ENCODE assay signal across 17 cellular contexts in the genomic region with DNA sequence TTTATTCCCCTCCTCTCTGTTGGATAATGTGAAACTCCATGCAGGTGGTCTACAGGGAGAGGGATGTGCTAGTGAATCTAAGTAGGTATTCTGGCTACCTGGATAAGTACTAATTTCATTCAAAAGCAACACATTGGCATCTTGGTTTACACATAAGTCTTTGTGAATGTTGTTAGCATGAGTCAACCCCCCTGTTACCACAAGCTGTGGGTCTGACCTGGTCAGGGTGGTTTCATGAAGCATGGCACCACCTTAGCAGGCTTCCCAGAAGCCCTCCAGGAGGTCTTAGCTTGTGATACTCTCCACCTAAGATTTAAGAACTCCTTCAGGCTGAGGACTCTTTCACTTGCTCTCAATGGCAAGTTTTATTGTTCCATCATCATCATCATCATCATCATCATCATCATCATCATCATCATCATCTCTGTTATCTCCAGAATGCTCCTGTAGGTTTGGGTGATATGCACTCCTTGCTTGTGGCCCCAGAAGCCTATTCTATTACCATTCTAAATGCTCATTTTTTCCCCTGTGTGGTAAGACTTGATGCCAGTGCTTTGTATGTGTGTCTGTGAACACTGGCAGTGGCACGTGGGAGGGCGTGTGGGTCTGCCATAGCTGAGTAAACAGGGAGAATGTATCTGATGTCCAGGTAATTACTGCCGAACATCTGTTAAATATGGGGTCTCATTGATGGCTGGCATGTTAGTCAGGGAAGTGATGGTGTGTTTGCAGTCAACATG.
DNase-seq lines count a peak whose midpoint lies in the region; ATAC-seq and TF ChIP-seq lines count a peak whose summit lies in the region.
"Had no signal": no experiment of that assay in that cellular context is flagged by ENCODE, and none has a peak within 500 bp of the region (broad histone marks: within the 10 kb centered on the region; RNA-seq: fewer than 3 reads in every experiment).

No MANE protein-coding gene starts in this region.

- H3K4me3 ChIP-seq in HEK293 (ENCODE audit: low read depth, low read length): no peak overlapping the region
- no peak overlapping the region for H3K4me3 ChIP-seq in esophagus muscularis mucosa
- H3K4me3 ChIP-seq: SJSA1 had no signal

- no peak for TF ChIP-seq POLR2A in esophagus muscularis mucosa (IDR thresholded peaks at IDR 0.05; ENCODE audit: low read depth)

- H3K9me3 Mint-ChIP-seq in endothelial cell (ENCODE audit: unreplicated experiment): no peaks in the 10 kb centered on the region
- H3K9me3 Mint-ChIP-seq: CD4-positive, alpha-beta memory T cell had no signal

- no peaks in the 10 kb centered on the region for H3K36me3 Mint-ChIP-seq in endothelial cell (ENCODE audit: low read depth, unreplicated experiment)
- H3K36me3 Mint-ChIP-seq: CD4-positive, alpha-beta memory T cell had no signal

- H3K4me1 ChIP-seq in HEK293 (ENCODE audit: control insufficient read depth, insufficient read depth, low read length) (no peaks in the 10 kb centered on the region), esophagus muscularis mucosa (no peaks in the 10 kb centered on the region), foreskin keratinocyte (no peaks in the 10 kb centered on the region)
- H3K4me1 ChIP-seq: BE2C, SJSA1 had no signal

- no peak overlapping the region for H3K27ac ChIP-seq in HEK293 (ENCODE audit: extremely low read depth, low read depth, low read length)
- H3K27ac ChIP-seq in esophagus muscularis mucosa (replicated peaks in 1 of 4): no peak overlapping the region
- H3K27ac ChIP-seq in foreskin keratinocyte: no peak overlapping the region
- H3K27ac ChIP-seq: 22Rv1, SJSA1 had no signal

- H3K4me3 Mint-ChIP-seq in endothelial cell (ENCODE audit: unreplicated experiment): no peak overlapping the region
- H3K4me3 Mint-ChIP-seq: CD4-positive, alpha-beta memory T cell had no signal

- 76% methylated on average over 3 of the region's 3 CpGs for WGBS in esophagus muscularis mucosa

- TF ChIP-seq CTCF in HEK293 (tag by site-specific recombination; IDR thresholded peaks at IDR 0.05): no peak
- no peak for TF ChIP-seq CTCF in esophagus muscularis mucosa (IDR thresholded peaks at IDR 0.05)
- TF ChIP-seq CTCF in endothelial cell (IDR thresholded peaks at IDR 0.05; ENCODE audit: unreplicated experiment): no peak
- TF ChIP-seq CTCF in foreskin keratinocyte (conservative IDR thresholded peaks at IDR 0.05): no peak

- intact Hi-C loops in esophagus muscularis mucosa (cut with DNase I): no loop called here

- no peak for TF ChIP-seq EP300 in esophagus muscularis mucosa (IDR thresholded peaks at IDR 0.05)

- no peak for ATAC-seq in foreskin keratinocyte

- H3K9me3 ChIP-seq in HEK293 (ENCODE audit: control insufficient read depth, insufficient read depth, low read depth, low read length) (no peaks in the 10 kb centered on the region), esophagus muscularis mucosa (no peaks in the 10 kb centered on the region)
- H3K9me3 ChIP-seq: BE2C, SJSA1 had no signal

- POLR2A ChIA-PET in HEK293 (lab: Yijun Ruan, JAX): no interaction called here

- H3K27me3 Mint-ChIP-seq in endothelial cell (ENCODE audit: unreplicated experiment): peaks cover 2% of the 10 kb centered on the region

- no peaks in the 10 kb centered on the region for H3K27me3 ChIP-seq in esophagus muscularis mucosa
- no peaks in the 10 kb centered on the region for H3K27me3 ChIP-seq in foreskin keratinocyte
- H3K27me3 ChIP-seq: BE2C, SJSA1 had no signal

- no peak overlapping the region for H3K27ac Mint-ChIP-seq in endothelial cell (ENCODE audit: unreplicated experiment)
- H3K27ac Mint-ChIP-seq: CD4-positive, alpha-beta memory T cell had no signal

- H3K36me3 ChIP-seq in HEK293 (ENCODE audit: control insufficient read depth in 2 of 2, insufficient read depth in 1 of 2, low read length in 2 of 2) (no peaks in the 10 kb centered on the region), esophagus muscularis mucosa (no peaks in the 10 kb centered on the region)
- H3K36me3 ChIP-seq: BE2C, SJSA1 had no signal

- CTCF ChIA-PET in HEK293 (lab: Yijun Ruan, JAX): interaction anchor here (0.5 kb wide), 1 partner anchor 21 kb away, joined by 3 read pairs; no protein-coding TSS in a partner anchor

- DNase-seq in NCI-H1092 treated with DMSO at 0.1 percent for 48 hours (lab: John Stamatoyannopoulos, UW) (peak; percentile 29), NCI-H1092 (lab: John Stamatoyannopoulos, UW) (no peak), NCI-H69 (lab: John Stamatoyannopoulos, UW) (peak; percentile 92), kidney tubule cell (ENCODE audit: low spot score) (peak; percentile 60), esophagus muscularis mucosa (ENCODE audit: extremely low spot score) (no peak), endothelial cell (ENCODE audit: low spot score) (no peak), foreskin keratinocyte (no peak)
- DNase-seq: BE2C; CD4-positive, alpha-beta memory T cell; GOT3; KBM-7; NCI-H2029; NCI-H2227 treated with DMSO at 0.1 percent for 48 hours; NCI-H526 had no signal

- H3K4me1 Mint-ChIP-seq in endothelial cell (ENCODE audit: unreplicated experiment): no peaks in the 10 kb centered on the region

TF ChIP-seq in HEK293, 187 proteins besides CTCF, POLR2A, EP300 and RAD21:
- TF ChIP-seq ZNF549 (tag by site-specific recombination; IDR thresholded peaks at IDR 0.05): no peak
- TF ChIP-seq, protein P1, sequence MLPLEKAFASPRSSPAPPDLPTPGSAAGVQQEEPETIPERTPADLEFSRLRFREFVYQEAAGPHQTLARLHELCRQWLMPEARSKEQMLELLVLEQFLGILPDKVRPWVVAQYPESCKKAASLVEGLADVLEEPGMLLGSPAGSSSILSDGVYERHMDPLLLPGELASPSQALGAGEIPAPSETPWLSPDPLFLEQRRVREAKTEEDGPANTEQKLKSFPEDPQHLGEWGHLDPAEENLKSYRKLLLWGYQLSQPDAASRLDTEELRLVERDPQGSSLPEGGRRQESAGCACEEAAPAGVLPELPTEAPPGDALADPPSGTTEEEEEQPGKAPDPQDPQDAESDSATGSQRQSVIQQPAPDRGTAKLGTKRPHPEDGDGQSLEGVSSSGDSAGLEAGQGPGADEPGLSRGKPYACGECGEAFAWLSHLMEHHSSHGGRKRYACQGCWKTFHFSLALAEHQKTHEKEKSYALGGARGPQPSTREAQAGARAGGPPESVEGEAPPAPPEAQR (tag by site-specific recombination; IDR thresholded peaks at IDR 0.05): no peak
- TF ChIP-seq ZNF223 (tag by site-specific recombination; IDR thresholded peaks at IDR 0.05): no peak
- TF ChIP-seq ZNF660 (tag by site-specific recombination; IDR thresholded peaks at IDR 0.05): no peak
- no peak for TF ChIP-seq ZNF16 (tag by site-specific recombination; IDR thresholded peaks at IDR 0.05; ENCODE audit: low read depth)
- no peak for TF ChIP-seq ZNF341 (tag by site-specific recombination; IDR thresholded peaks at IDR 0.05; ENCODE audit: low read depth)
- 0 out of 2 replicates have a peak, but pooled peaks have one; percentile 17 for TF ChIP-seq EGR2 (tag by site-specific recombination; IDR thresholded peaks at IDR 0.05; ENCODE audit: low read depth)
- no peak for TF ChIP-seq OVOL3 (tag by site-specific recombination; IDR thresholded peaks at IDR 0.05)
- TF ChIP-seq ZFHX2 (tag by site-specific recombination; conservative IDR thresholded peaks at IDR 0.05): 0 out of 2 replicates have a peak, but pooled peaks have one; percentile 23
- TF ChIP-seq, protein P2, sequence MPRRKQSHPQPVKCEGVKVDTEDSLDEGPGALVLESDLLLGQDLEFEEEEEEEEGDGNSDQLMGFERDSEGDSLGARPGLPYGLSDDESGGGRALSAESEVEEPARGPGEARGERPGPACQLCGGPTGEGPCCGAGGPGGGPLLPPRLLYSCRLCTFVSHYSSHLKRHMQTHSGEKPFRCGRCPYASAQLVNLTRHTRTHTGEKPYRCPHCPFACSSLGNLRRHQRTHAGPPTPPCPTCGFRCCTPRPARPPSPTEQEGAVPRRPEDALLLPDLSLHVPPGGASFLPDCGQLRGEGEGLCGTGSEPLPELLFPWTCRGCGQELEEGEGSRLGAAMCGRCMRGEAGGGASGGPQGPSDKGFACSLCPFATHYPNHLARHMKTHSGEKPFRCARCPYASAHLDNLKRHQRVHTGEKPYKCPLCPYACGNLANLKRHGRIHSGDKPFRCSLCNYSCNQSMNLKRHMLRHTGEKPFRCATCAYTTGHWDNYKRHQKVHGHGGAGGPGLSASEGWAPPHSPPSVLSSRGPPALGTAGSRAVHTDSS (tag by site-specific recombination; IDR thresholded peaks at IDR 0.05): peak; percentile 90
- TF ChIP-seq KLF8 (tag by site-specific recombination; IDR thresholded peaks at IDR 0.05): no peak

Comparison
In these comparisons a context has a peak if more than half of its experiments do, and no peak if none do; other contexts are left out.
1. DNase-seq: peak in NCI-H1092 treated with DMSO at 0.1 percent for 48 hours (single experiment), NCI-H69 (single experiment) and kidney tubule cell (single experiment); none in NCI-H1092 (single experiment), esophagus muscularis mucosa (single experiment), endothelial cell (single experiment) and foreskin keratinocyte (0 of 2).